Comparison of ENCODE assay signal across 26 cellular contexts in genomic region chr15:86167816-86168215, GRCh38.
"Had no signal": no experiment of that assay in that cellular context is flagged by ENCODE, and none has a peak within 500 bp of the region (broad histone marks: within the 10 kb centered on the region; RNA-seq: fewer than 3 reads in every experiment).

No MANE protein-coding gene starts in this region.

- H3K27ac Mint-ChIP-seq: immature natural killer cell; naive thymus-derived CD8-positive, alpha-beta T cell; nephron; progenitor cell of endocrine pancreas; stimulated activated memory B cell treated with anti-CD40 and anti-IgM and Interleukin-4, amounts not matched to agents 10 μg/mL and 1 μg/mL and 100 μg/mL, for 72 hours; type B pancreatic cell had no signal

- H3K4me3 Mint-ChIP-seq: immature natural killer cell; naive thymus-derived CD8-positive, alpha-beta T cell; nephron; stimulated activated memory B cell treated with anti-CD40 and anti-IgM and Interleukin-4, amounts not matched to agents 10 μg/mL and 1 μg/mL and 100 μg/mL, for 72 hours; stimulated activated naive CD8-positive, alpha-beta T cell treated with anti-CD3 and anti-CD28 coated beads, Interleukin-15, amount 100 ng/mL, for 72 hours; type B pancreatic cell had no signal

- H3K27ac ChIP-seq: left lung, lower lobe of right lung, ovary, right atrium auricular region, right lobe of liver, tibial nerve, uterus had no signal

- H3K4me1 Mint-ChIP-seq: immature natural killer cell; naive thymus-derived CD8-positive, alpha-beta T cell; stimulated activated memory B cell treated with anti-CD40 and anti-IgM and Interleukin-4, amounts not matched to agents 10 μg/mL and 1 μg/mL and 100 μg/mL, for 72 hours; stimulated activated naive CD8-positive, alpha-beta T cell treated with anti-CD3 and anti-CD28 coated beads, Interleukin-15, amount 100 ng/mL, for 72 hours had no signal

- H3K4me2 ChIP-seq: smooth muscle cell had no signal

- H3K36me3 ChIP-seq: left lung, lower lobe of right lung, ovary, right atrium auricular region, right lobe of liver, tibial nerve, uterus had no signal

- H3K9me3 Mint-ChIP-seq: nephron; stimulated activated memory B cell treated with anti-CD40 and anti-IgM and Interleukin-4, amounts not matched to agents 10 μg/mL and 1 μg/mL and 100 μg/mL, for 72 hours had no signal

- DNase-seq: hypothalamus; immature natural killer cell; kidney; left colon; left lung; lower lobe of right lung; mammary epithelial cell; mesenchymal stem cell; naive thymus-derived CD8-positive, alpha-beta T cell; ovary; right lobe of liver; stimulated activated CD4-positive, alpha-beta T cell treated with anti-CD3 and anti-CD28 coated beads, Interleukin-1b, Interleukin-23, amount 100 ng/mL, for 48 hours; stimulated activated CD4-positive, alpha-beta T cell treated with anti-CD3 and anti-CD28 coated beads, Interleukin-2, amount 100 ng/mL, for 48 hours; stimulated activated CD4-positive, alpha-beta T cell treated with anti-CD3 and anti-CD28 coated beads, Interleukin-4, amount 100 ng/mL, for 4 hours; stimulated activated CD8-positive, alpha-beta memory T cell treated with anti-CD3 and anti-CD28 coated beads, Interleukin-4, amount 100 ng/mL, for 48 hours; stimulated activated naive CD4-positive, alpha-beta T cell treated with Interleukin-2 at 50 U/mL for 16 hours; stimulated activated naive CD8-positive, alpha-beta T cell treated with anti-CD3 and anti-CD28 coated beads, Interleukin-15, amount 100 ng/mL, for 72 hours; substantia nigra; uterus had no signal

- H3K9me3 ChIP-seq: left lung, lower lobe of right lung, ovary, right atrium auricular region, right lobe of liver, tibial nerve, uterus had no signal

- H3K27me3 Mint-ChIP-seq: progenitor cell of endocrine pancreas had no signal

- H3K27me3 ChIP-seq: left lung, ovary, right atrium auricular region, right lobe of liver, tibial nerve, uterus had no signal

- H3K4me1 ChIP-seq: left lung, lower lobe of right lung, right atrium auricular region, right lobe of liver, tibial nerve, uterus had no signal

- H3K36me3 Mint-ChIP-seq: immature natural killer cell; naive thymus-derived CD8-positive, alpha-beta T cell; stimulated activated memory B cell treated with anti-CD40 and anti-IgM and Interleukin-4, amounts not matched to agents 10 μg/mL and 1 μg/mL and 100 μg/mL, for 72 hours; type B pancreatic cell had no signal

- ATAC-seq: left colon; left lung; lower lobe of right lung; naive thymus-derived CD8-positive, alpha-beta T cell; right lobe of liver; stimulated activated memory B cell treated with anti-CD40 and anti-IgM and Interleukin-4, amounts not matched to agents 10 μg/mL and 1 μg/mL and 100 μg/mL, for 72 hours; stimulated activated naive CD8-positive, alpha-beta T cell treated with anti-CD3 and anti-CD28 coated beads, Interleukin-15, amount 100 ng/mL, for 72 hours had no signal

- H3K4me3 ChIP-seq: left lung, lower lobe of right lung, ovary, right atrium auricular region, right lobe of liver, smooth muscle cell, tibial nerve, uterus had no signal
